In genomic region chr9:117164512-117164911, GRCh38 we compare ENCODE assay signal across 19 cellular contexts.
DNase-seq lines count a peak whose midpoint lies in the region; ATAC-seq and TF ChIP-seq lines count a peak whose summit lies in the region.
"Had no signal": no experiment of that assay in that cellular context is flagged by ENCODE, and none has a peak within 500 bp of the region (broad histone marks: within the 10 kb centered on the region; RNA-seq: fewer than 3 reads in every experiment).

No MANE protein-coding gene starts in this region.

- H3K56ac ChIP-seq in mesendoderm (ENCODE audit: low read length) = no peak overlapping the region

- intact Hi-C loops in aorta (cut with DNase I) = no loop called here
- intact Hi-C loops in left lung (cut with DNase I) = no loop called here
- intact Hi-C loops in OCI-LY7 (cut with micrococcal nuclease; ENCODE audit: unreplicated experiment) = no loop called here

- H4K8ac ChIP-seq in mesendoderm (ENCODE audit: low read depth, low read length) = no peak overlapping the region

- no peak overlapping the region for H2BK120ac ChIP-seq in mesendoderm (ENCODE audit: low read depth, low read length)

- no peak for TF ChIP-seq CTCF in SK-N-SH (IDR thresholded peaks at IDR 0.05)
- TF ChIP-seq CTCF in left lung (IDR thresholded peaks at IDR 0.05) = no peak
- TF ChIP-seq CTCF in OCI-LY7 (conservative IDR thresholded peaks at IDR 0.05; ENCODE audit: low read length) = no peak

- no peak overlapping the region for H2BK5ac ChIP-seq in mesendoderm (ENCODE audit: low read length)

- no peak overlapping the region for H2AK5ac ChIP-seq in mesendoderm (ENCODE audit: low read length)

- H2AFZ ChIP-seq in SK-N-SH (ENCODE audit: low read depth) = no peak overlapping the region
- H2AFZ ChIP-seq in OCI-LY7 (ENCODE audit: low read length) = no peak overlapping the region

- H3K4me3 ChIP-seq in SK-N-SH (ENCODE audit: low read depth in 2 of 2, low read length in 1 of 2) (no peak overlapping the region), mesendoderm (ENCODE audit: low read length) (no peak overlapping the region), aorta (ENCODE audit: low read length in 2 of 2) (no peak overlapping the region), left lung (no peak overlapping the region), OCI-LY7 (ENCODE audit: low read depth, low read length, poor library complexity, severe bottlenecking) (no peak overlapping the region)
- H3K4me3 ChIP-seq: BLaER1, GM12878 had no signal

- H3K79me1 ChIP-seq in mesendoderm (ENCODE audit: low read length) = no peaks in the 10 kb centered on the region

- no peak overlapping the region for H2BK15ac ChIP-seq in mesendoderm (replicated peaks; ENCODE audit: low read depth)

- H3K79me2 ChIP-seq in SK-N-SH (ENCODE audit: insufficient read depth) (no peaks in the 10 kb centered on the region), mesendoderm (ENCODE audit: control insufficient read depth, insufficient read depth, low read length) (no peaks in the 10 kb centered on the region), OCI-LY7 (ENCODE audit: insufficient read depth, low read depth, low read length) (no peaks in the 10 kb centered on the region)

- peak; percentile 13; the same call in 1 of the 2 replicates for TF ChIP-seq RAD21 in SK-N-SH (IDR thresholded peaks at IDR 0.05; ENCODE audit: low read length)

- H4K5ac ChIP-seq in mesendoderm (ENCODE audit: low read length) = no peak overlapping the region

- H4K20me1 ChIP-seq in SK-N-SH (ENCODE audit: insufficient read depth) (no peaks in the 10 kb centered on the region), OCI-LY7 (ENCODE audit: insufficient read depth, low read length) (no peaks in the 10 kb centered on the region)
- H4K20me1 ChIP-seq: BLaER1 had no signal

- H3K36me3 ChIP-seq in SK-N-SH (replicated peaks in 1 of 2; ENCODE audit: control insufficient read depth in 1 of 2, insufficient read depth in 2 of 2, low read length in 1 of 2) = no peaks in the 10 kb centered on the region
- no peaks in the 10 kb centered on the region for H3K36me3 ChIP-seq in mesendoderm (ENCODE audit: control insufficient read depth, insufficient read depth, low read length)
- no peaks in the 10 kb centered on the region for H3K36me3 ChIP-seq in aorta (ENCODE audit: control insufficient read depth in 1 of 2, insufficient read depth in 2 of 2, low read length in 1 of 2)
- H3K36me3 ChIP-seq in left lung = no peaks in the 10 kb centered on the region
- H3K36me3 ChIP-seq in OCI-LY7 (ENCODE audit: insufficient read depth, low read length) = no peaks in the 10 kb centered on the region
- H3K36me3 ChIP-seq: BLaER1 had no signal

- CTCF ChIA-PET in SK-N-SH (lab: Yijun Ruan, JAX) (no interaction called here), OCI-LY7 (lab: Charles Lee; ENCODE audit: unreplicated experiment) (no interaction called here)

- no peak overlapping the region for H3K9ac ChIP-seq in SK-N-SH
- no peak overlapping the region for H3K9ac ChIP-seq in mesendoderm (ENCODE audit: low read length)
- H3K9ac ChIP-seq: BLaER1 had no signal

- H3K9me3 ChIP-seq in SK-N-SH (no peaks in the 10 kb centered on the region), aorta (ENCODE audit: control insufficient read depth, low read length) (no peaks in the 10 kb centered on the region), left lung (no peaks in the 10 kb centered on the region), OCI-LY7 (ENCODE audit: low read length) (no peaks in the 10 kb centered on the region)
- H3K9me3 ChIP-seq: BLaER1, Caco-2 had no signal

- WGBS in SK-N-SH (ENCODE audit: low lambda C conversion rate) = 18% methylated on average over 1 of the region's 1 CpG
- no CpG with 5 or more reads among the region's 1 CpG for WGBS in mesendoderm (ENCODE audit: extremely low coverage, insufficient coverage, low lambda C conversion rate)
- WGBS in aorta, 2 donors = 78 to 89% methylated on average over 1 of the region's 1 CpG

- H3K27me3 ChIP-seq in SK-N-SH (ENCODE audit: insufficient read depth) (no peaks in the 10 kb centered on the region), mesendoderm (ENCODE audit: insufficient read depth, low read length, poor library complexity) (no peaks in the 10 kb centered on the region), aorta (ENCODE audit: control insufficient read depth in 1 of 2, insufficient read depth in 2 of 2, low read length in 1 of 2) (no peaks in the 10 kb centered on the region), left lung (no peaks in the 10 kb centered on the region)
- H3K27me3 ChIP-seq: BLaER1 had no signal

- H3K4me1 ChIP-seq in SK-N-SH (ENCODE audit: control insufficient read depth in 1 of 2, insufficient read depth in 2 of 2, low read depth in 1 of 2, low read length in 1 of 2) (peaks cover 0 to 12% of the 10 kb centered on the region in 2 experiments; a peak in 2 of 4 replicates), mesendoderm (ENCODE audit: control insufficient read depth, low read depth, low read length) (peaks cover 2% of the 10 kb centered on the region), aorta (ENCODE audit: control insufficient read depth in 1 of 2, insufficient read depth in 2 of 2, low read length in 2 of 2) (no peaks in the 10 kb centered on the region), left lung (no peaks in the 10 kb centered on the region), OCI-LY7 (ENCODE audit: insufficient read depth, low read length, poor library complexity, severe bottlenecking) (no peaks in the 10 kb centered on the region)
- H3K4me1 ChIP-seq: Caco-2 had no signal

- TF ChIP-seq EP300 in SK-N-SH (IDR thresholded peaks at IDR 0.05; ENCODE audit: borderline replicate concordance in 1 of 2, low read depth in 1 of 2, low read length in 1 of 2) = no peak

- no peak for ATAC-seq in SK-N-SH treated with all-trans-retinoic acid at 6 μM for 48 hours
- peak; percentile 31 for ATAC-seq in aorta (ENCODE audit: low FRiP score)
- no peak for ATAC-seq in left lung
- ATAC-seq: CD8-positive, alpha-beta T cell; GM12878 had no signal

- H3F3A ChIP-seq in SK-N-SH (replicated peaks; ENCODE audit: insufficient read depth) = no peaks in the 10 kb centered on the region

- H3K23ac ChIP-seq in mesendoderm (ENCODE audit: low read length) = no peak overlapping the region

- POLR2A ChIA-PET in SK-N-SH (lab: Yijun Ruan, JAX) = no interaction called here
- POLR2A ChIA-PET in OCI-LY7 (lab: Charles Lee) = interaction anchor here (1.0 kb wide), 1 partner anchor 11 kb away, joined by 3 read pairs; no protein-coding TSS in a partner anchor

- H3K9me2 ChIP-seq in SK-N-SH (no peaks in the 10 kb centered on the region), OCI-LY7 (ENCODE audit: insufficient read depth, low read length) (no peaks in the 10 kb centered on the region)

- no peak overlapping the region for H3K18ac ChIP-seq in mesendoderm (ENCODE audit: low read length)

- H3K4me2 ChIP-seq in SK-N-SH (no peak overlapping the region), mesendoderm (ENCODE audit: low read length) (no peak overlapping the region), OCI-LY7 (ENCODE audit: low read length) (no peak overlapping the region)
- H3K4me2 ChIP-seq: BLaER1 had no signal

- no peak overlapping the region for H3K4ac ChIP-seq in mesendoderm (ENCODE audit: low read depth, low read length)

- H3K27ac ChIP-seq in SK-N-SH (ENCODE audit: low read depth in 2 of 2, low read length in 1 of 2) = no peak overlapping the region; a peak in 1 of 4 replicates
- H3K27ac ChIP-seq in mesendoderm (ENCODE audit: low read depth, low read length) = no peak overlapping the region
- H3K27ac ChIP-seq in aorta (ENCODE audit: low read depth in 1 of 2, low read length in 2 of 2) = no peak overlapping the region
- H3K27ac ChIP-seq in left lung = no peak overlapping the region
- no peak overlapping the region for H3K27ac ChIP-seq in OCI-LY7 (ENCODE audit: low read depth, low read length, poor library complexity, severe bottlenecking)
- H3K27ac ChIP-seq: BLaER1, C4-2B had no signal

- DNase-seq in SK-N-SH = no peak
- DNase-seq in NCI-H69 (lab: John Stamatoyannopoulos, UW) = peak; percentile 65
- DNase-seq in mesendoderm = peak; percentile 54
- no peak for DNase-seq in aorta
- no peak for DNase-seq in left lung
- no peak for DNase-seq in stimulated activated CD4-positive, alpha-beta T cell treated with anti-CD3 and anti-CD28 coated beads, Interleukin-4, amount 100 ng/mL, for 4 hours
- no peak for DNase-seq in OCI-LY7 (ENCODE audit: low spot score)
- DNase-seq: Caco-2; CD4-positive, CD25-positive, alpha-beta regulatory T cell; CD8-positive, alpha-beta T cell; DMS153; DND-41; GDM1; H7; HCEC 1CT had no signal

- BruUV-seq in OCI-LY7 (replicated peaks; lab: Mats Ljungman, UMichigan) = no TSS peak

TF ChIP-seq in SK-N-SH, 30 proteins besides CTCF, POLR2A, EP300 and RAD21:
- TF ChIP-seq GATA2 (CRISPR knock-in tag; IDR thresholded peaks at IDR 0.05) (0 out of 2 replicates have a peak, but pooled peaks have one; percentile 10), TAF1 (IDR thresholded peaks at IDR 0.05; ENCODE audit: borderline replicate concordance, low read depth, low read length) (no peak), YY1 (IDR thresholded peaks at IDR 0.05; ENCODE audit: low read depth) (no peak)

TF ChIP-seq in SK-N-SH treated with all-trans-retinoic acid at 6 μM for 48 hours, 23 proteins besides CTCF, POLR2A, EP300 and RAD21 (continues in another document):
- TF ChIP-seq ZNF70 (CRISPR knock-in tag; IDR thresholded peaks at IDR 0.05) (no peak), POU6F1 (CRISPR knock-in tag; IDR thresholded peaks at IDR 0.05; ENCODE audit: borderline replicate concordance, low read depth) (no peak), ZNF8 (CRISPR knock-in tag; IDR thresholded peaks at IDR 0.05) (no peak), ZFP3 (CRISPR knock-in tag; IDR thresholded peaks at IDR 0.05) (no peak), RARB (CRISPR knock-in tag; IDR thresholded peaks at IDR 0.05) (no peak)

Comparison
In these comparisons a context has a peak if more than half of its experiments do, and no peak if none do; other contexts are left out.
1. DNase-seq: peak in NCI-H69 (single experiment) and mesendoderm (single experiment); none in SK-N-SH (single experiment), aorta (0 of 2), left lung (0 of 2), stimulated activated CD4-positive, alpha-beta T cell treated with anti-CD3 and anti-CD28 coated beads, Interleukin-4, amount 100 ng/mL, for 4 hours (0 of 2) and OCI-LY7 (single experiment).